26 cellular contexts compared by ENCODE assay signal in the genomic region with DNA sequence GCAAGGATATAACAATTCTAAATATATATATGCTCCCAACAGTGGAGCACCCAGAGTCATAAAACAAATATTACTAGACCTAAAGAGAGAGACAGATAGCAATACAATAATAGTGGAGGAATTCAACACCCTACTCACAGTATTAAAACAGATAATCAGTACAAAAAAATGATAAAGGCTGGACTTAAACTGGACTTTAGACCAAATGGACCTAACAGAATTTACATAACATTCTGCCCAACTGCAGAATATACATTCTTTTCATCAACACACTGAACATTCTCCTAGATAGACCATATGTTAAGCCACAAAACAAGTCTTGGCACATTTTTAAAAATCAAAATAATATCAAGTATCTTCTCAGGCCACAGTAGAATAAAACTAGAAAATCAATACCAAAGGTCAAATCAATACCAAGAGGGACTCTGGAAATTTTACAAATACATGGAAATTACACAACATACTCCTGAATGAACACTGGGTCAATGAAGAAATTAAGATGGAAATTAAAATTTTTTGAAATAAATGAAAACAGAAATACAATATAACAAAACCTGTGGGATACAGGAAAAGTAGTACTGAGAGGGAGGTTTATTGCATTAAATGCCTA.
DNase-seq lines count a peak whose midpoint lies in the region; ATAC-seq, FAIRE-seq and TF ChIP-seq lines count a peak whose summit lies in the region.
"Had no signal": no experiment of that assay in that cellular context is flagged by ENCODE, and none has a peak within 500 bp of the region (broad histone marks: within the 10 kb centered on the region; RNA-seq: fewer than 3 reads in every experiment).

No MANE protein-coding gene starts in this region.

- peaks cover 10% of the 10 kb centered on the region for H3K4me1 ChIP-seq in HepG2 (ENCODE audit: insufficient read depth, low read length)
- H3K4me1 ChIP-seq in small intestine (ENCODE audit: control insufficient read depth in 2 of 2, insufficient read depth in 1 of 2, low read depth in 1 of 2, low read length in 1 of 2) = no peaks in the 10 kb centered on the region
- H3K4me1 ChIP-seq in PC-9 (replicated peaks; ENCODE audit: insufficient read depth) = no peaks in the 10 kb centered on the region
- peaks cover 0 to 31% (median 2%) of the 10 kb centered on the region in 4 donors for H3K4me1 ChIP-seq in tibial artery
- H3K4me1 ChIP-seq: A549; BE2C; BLaER1 treated with 17β-estradiol and CSF1 and Interleukin-3, amounts not matched to agents 10 nM and 100 nM had no signal

- intact Hi-C loops in HepG2 (cut with micrococcal nuclease; ENCODE audit: unreplicated experiment) = no loop called here
- intact Hi-C loops in PC-9 (cut with micrococcal nuclease; ENCODE audit: unreplicated experiment) = no loop called here
- intact Hi-C loops in tibial artery (cut with DNase I; ENCODE audit: low total_unique reads) = no loop called here

- H3K9ac ChIP-seq in HepG2 (ENCODE audit: insufficient read depth, low read depth, low read length) = no peak overlapping the region
- H3K9ac ChIP-seq: BLaER1 treated with 17β-estradiol and CSF1 and Interleukin-3, amounts not matched to agents 10 nM and 100 nM had no signal

- H2AFZ ChIP-seq in HepG2 (ENCODE audit: low read length) = no peak overlapping the region
- no peak overlapping the region for H2AFZ ChIP-seq in PC-9
- H2AFZ ChIP-seq: GM23338 had no signal

- DNase-seq in activated T-cell treated with anti-CD3 and anti-CD28 coated beads, Interleukin-2, amount 50 U/mL, for 72 hours = no peak
- DNase-seq in activated T-cell treated with anti-CD3 and anti-CD28 coated beads, Interleukin-2, amount 50 U/mL, for 4 hours = no peak
- DNase-seq in HepG2 (ENCODE audit: low spot score) = no peak
- no peak for DNase-seq in small intestine
- DNase-seq in NOMO-1 treated with DMSO at 0.1 percent for 48 hours (lab: John Stamatoyannopoulos, UW; ENCODE audit: unreplicated experiment) = no peak
- no peak for DNase-seq in PC-9
- DNase-seq in tibial artery = no peak
- DNase-seq: ACHN; AML-193; BE2C; Calu3; CD4-positive, alpha-beta memory T cell; COR-L47; DMS53; DMS79 treated with DMSO at 0.1 percent for 48 hours; GF-D8; HFFc6 had no signal

- no peaks in the 10 kb centered on the region for H3F3A ChIP-seq in PC-9 (ENCODE audit: insufficient read depth, low read depth)

- H3K4me2 ChIP-seq in HepG2 (ENCODE audit: low read depth, low read length) (no peak overlapping the region), PC-9 (no peak overlapping the region)
- H3K4me2 ChIP-seq: A549; BLaER1 treated with 17β-estradiol and CSF1 and Interleukin-3, amounts not matched to agents 10 nM and 100 nM; GM23338 had no signal

- CTCF ChIA-PET in HepG2 (lab: Yijun Ruan, JAX; ENCODE audit: low intra/inter-chr PET ratio, low total read pairs) = no interaction called here
- CTCF ChIA-PET in PC-9 (lab: Charles Lee) = no interaction called here

- no TSS peak for BruUV-seq in HepG2 (replicated peaks; lab: Mats Ljungman, UMichigan)
- BruUV-seq in PC-9 (replicated peaks; lab: Mats Ljungman, UMichigan) = no TSS peak

- H3K27me3 Mint-ChIP-seq in activated T-cell treated with anti-CD3 and anti-CD28 coated beads, Interleukin-2, amount 50 U/mL, for 72 hours (ENCODE audit: low read depth) = no peaks in the 10 kb centered on the region
- no peaks in the 10 kb centered on the region for H3K27me3 Mint-ChIP-seq in activated T-cell treated with anti-CD3 and anti-CD28 coated beads, Interleukin-2, amount 50 U/mL, for 4 hours (ENCODE audit: low read depth)
- H3K27me3 Mint-ChIP-seq: CD4-positive, alpha-beta memory T cell had no signal

- no peaks in the 10 kb centered on the region for H3K27me3 ChIP-seq in HepG2 (ENCODE audit: control insufficient read depth in 1 of 2, insufficient read depth in 2 of 2, low read length in 2 of 2)
- H3K27me3 ChIP-seq in small intestine (ENCODE audit: control insufficient read depth in 2 of 2, insufficient read depth in 2 of 2, low read length in 2 of 2) = no peaks in the 10 kb centered on the region
- H3K27me3 ChIP-seq in PC-9 (ENCODE audit: insufficient read depth, low read depth) = no peaks in the 10 kb centered on the region
- no peaks in the 10 kb centered on the region for H3K27me3 ChIP-seq in tibial artery
- H3K27me3 ChIP-seq: BE2C; BLaER1 treated with 17β-estradiol and CSF1 and Interleukin-3, amounts not matched to agents 10 nM and 100 nM had no signal

- peak overlapping the region; percentile 96 for H3K27ac Mint-ChIP-seq in activated T-cell treated with anti-CD3 and anti-CD28 coated beads, Interleukin-2, amount 50 U/mL, for 72 hours
- H3K27ac Mint-ChIP-seq: CD14-positive monocyte; CD4-positive, alpha-beta memory T cell; GM23338; HFFc6 had no signal

- H3K9me3 Mint-ChIP-seq in activated T-cell treated with anti-CD3 and anti-CD28 coated beads, Interleukin-2, amount 50 U/mL, for 72 hours = peaks cover 3 to 13% of the 10 kb centered on the region in 2 donors
- peaks cover 33% of the 10 kb centered on the region for H3K9me3 Mint-ChIP-seq in activated T-cell treated with anti-CD3 and anti-CD28 coated beads, Interleukin-2, amount 50 U/mL, for 4 hours
- H3K9me3 Mint-ChIP-seq: GM23338 had no signal

- TF ChIP-seq EP300 in HepG2 (IDR thresholded peaks at IDR 0.05; ENCODE audit: low read depth in 2 of 2, low read length in 2 of 2) (no peak), HepG2 (CRISPR knock-in tag; IDR thresholded peaks at IDR 0.05; ENCODE audit: borderline replicate concordance) (no peak)

- peaks cover 17 to 25% of the 10 kb centered on the region in 2 donors for H3K36me3 Mint-ChIP-seq in activated T-cell treated with anti-CD3 and anti-CD28 coated beads, Interleukin-2, amount 50 U/mL, for 72 hours (ENCODE audit: insufficient read depth in 2 of 2)
- H3K36me3 Mint-ChIP-seq in activated T-cell treated with anti-CD3 and anti-CD28 coated beads, Interleukin-2, amount 50 U/mL, for 4 hours (ENCODE audit: insufficient read depth) = peaks cover 44% of the 10 kb centered on the region

- in situ Hi-C loops in HepG2 (cut with HindIII; ENCODE audit: extremely low pct_ligation_motif_present, low pct_unique_long_range_greater_than_20kb) = no loop called here

- H3K9me3 ChIP-seq in HepG2 (ENCODE audit: low read length) (peaks cover 4% of the 10 kb centered on the region; the same call in 1 of the 2 replicates), small intestine (ENCODE audit: control insufficient read depth, low read depth) (no peaks in the 10 kb centered on the region), PC-9 (ENCODE audit: insufficient read depth, low read depth) (peaks cover 4% of the 10 kb centered on the region; the same call in 1 of the 2 replicates), tibial artery (peaks cover 0 to 6% (median 0%) of the 10 kb centered on the region in 3 donors)
- H3K9me3 ChIP-seq: BE2C; BLaER1 treated with 17β-estradiol and CSF1 and Interleukin-3, amounts not matched to agents 10 nM and 100 nM; HAP-1 had no signal

- H3K36me3 ChIP-seq in HepG2 (replicated peaks in 1 of 2; ENCODE audit: control insufficient read depth in 1 of 2, insufficient read depth in 2 of 2, low read length in 2 of 2) (no peaks in the 10 kb centered on the region), small intestine (ENCODE audit: control insufficient read depth in 2 of 2, insufficient read depth in 2 of 2, low read length in 2 of 2) (no peaks in the 10 kb centered on the region), PC-9 (ENCODE audit: low read depth) (no peaks in the 10 kb centered on the region), tibial artery (no peaks in the 10 kb centered on the region)
- H3K36me3 ChIP-seq: BE2C, HAP-1 had no signal

- TF ChIP-seq RAD21 in HepG2 (CRISPR knock-in tag; IDR thresholded peaks at IDR 0.05) = no peak

- no peak overlapping the region for H3K4me3 Mint-ChIP-seq in activated T-cell treated with anti-CD3 and anti-CD28 coated beads, Interleukin-2, amount 50 U/mL, for 72 hours
- H3K4me3 Mint-ChIP-seq in activated T-cell treated with anti-CD3 and anti-CD28 coated beads, Interleukin-2, amount 50 U/mL, for 4 hours = no peak overlapping the region
- H3K4me3 Mint-ChIP-seq: CD14-positive monocyte, GM23338, HFFc6 had no signal

- ATAC-seq in activated T-cell treated with anti-CD3 and anti-CD28 coated beads, Interleukin-2, amount 50 U/mL, for 72 hours (replicated peaks in 1 of 2) = no peak
- no peak for ATAC-seq in activated T-cell treated with anti-CD3 and anti-CD28 coated beads, Interleukin-2, amount 50 U/mL, for 4 hours
- ATAC-seq in HepG2 = no peak
- ATAC-seq: A549, GM23338 had no signal

- FAIRE-seq in HepG2 (lab: Jason Lieb, UNC) = no peak
- FAIRE-seq in small intestine (lab: Jason Lieb, UNC) = peak; percentile 47
- FAIRE-seq: A549, GM12891, GM18507 had no signal

- H3K9me2 ChIP-seq in PC-9 (ENCODE audit: insufficient read depth) = no peaks in the 10 kb centered on the region

- POLR2A ChIA-PET in HepG2 (lab: Yijun Ruan, JAX) = no interaction called here
- POLR2A ChIA-PET in PC-9 (lab: Charles Lee; ENCODE audit: unreplicated experiment) = no interaction called here

- peak overlapping the region; percentile 29; the same call in 1 of the 2 replicates for H3K27ac ChIP-seq in VCaP
- H3K27ac ChIP-seq in HepG2 (ENCODE audit: extremely low read length, insufficient read depth, low read length) = no peak overlapping the region
- no peak overlapping the region for H3K27ac ChIP-seq in small intestine (ENCODE audit: low read depth in 1 of 2, low read length in 1 of 2)
- no peak overlapping the region for H3K27ac ChIP-seq in PC-9
- H3K27ac ChIP-seq in tibial artery = no peak overlapping the region
- H3K27ac ChIP-seq: 22Rv1; A549; BLaER1 treated with 17β-estradiol and CSF1 and Interleukin-3, amounts not matched to agents 10 nM and 100 nM had no signal

- H3K4me3 ChIP-seq in HepG2 (replicated peaks in 1 of 3; ENCODE audit: insufficient read depth in 1 of 3, low read depth in 2 of 3, low read length in 3 of 3) (no peak overlapping the region), small intestine (ENCODE audit: low read depth in 1 of 2, low read length in 2 of 2) (no peak overlapping the region), PC-9 (no peak overlapping the region), tibial artery (no peak overlapping the region)
- H3K4me3 ChIP-seq: A549; BLaER1 treated with 17β-estradiol and CSF1 and Interleukin-3, amounts not matched to agents 10 nM and 100 nM; GM23338; HAP-1 had no signal

- H4K20me1 ChIP-seq in HepG2 (ENCODE audit: insufficient read depth, low read length) (no peaks in the 10 kb centered on the region), PC-9 (ENCODE audit: insufficient read depth) (no peaks in the 10 kb centered on the region)

- H3K4me1 Mint-ChIP-seq in activated T-cell treated with anti-CD3 and anti-CD28 coated beads, Interleukin-2, amount 50 U/mL, for 72 hours (ENCODE audit: low read depth) = peaks cover 19% of the 10 kb centered on the region
- H3K4me1 Mint-ChIP-seq in activated T-cell treated with anti-CD3 and anti-CD28 coated beads, Interleukin-2, amount 50 U/mL, for 4 hours (ENCODE audit: low read depth) = peaks cover 22% of the 10 kb centered on the region
- H3K4me1 Mint-ChIP-seq: CD14-positive monocyte had no signal

- H3K79me2 ChIP-seq in HepG2 (ENCODE audit: insufficient read depth, low read length) (no peaks in the 10 kb centered on the region), PC-9 (ENCODE audit: low read depth) (no peaks in the 10 kb centered on the region)

- no peak for TF ChIP-seq POLR2A in HepG2 (IDR thresholded peaks at IDR 0.05; ENCODE audit: insufficient read depth in 1 of 2, low read depth in 2 of 2, low read length in 2 of 2)

- TF ChIP-seq CTCF in VCaP (conservative IDR thresholded peaks at IDR 0.05) (no peak), HepG2 (CRISPR knock-in tag; IDR thresholded peaks at IDR 0.05) (no peak), PC-9 (conservative IDR thresholded peaks at IDR 0.05) (no peak), tibial artery (IDR thresholded peaks at IDR 0.05) (no peak)
